ENCODE assay signal across 9 cellular contexts in the genomic region with DNA sequence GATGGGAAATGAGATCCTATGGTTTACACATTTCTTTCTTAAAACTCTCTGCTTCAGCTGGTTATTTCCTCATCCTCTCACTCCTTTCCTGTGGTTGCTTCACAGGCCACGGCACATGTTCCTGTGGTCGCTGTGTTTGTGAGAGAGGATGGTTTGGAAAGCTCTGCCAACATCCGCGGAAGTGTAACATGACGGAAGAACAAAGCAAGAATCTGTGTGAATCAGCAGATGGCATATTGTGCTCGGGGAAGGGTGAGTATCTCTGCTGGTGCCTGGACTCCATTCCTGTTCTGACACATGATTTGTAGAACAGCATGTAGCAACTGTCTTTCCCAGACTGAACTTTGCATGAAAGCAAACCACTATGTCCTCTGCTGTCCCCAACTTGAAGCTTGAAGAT.
A peak's percentile ranks its signal among the peaks of the same experiment; 100 is the strongest.
DNase-seq lines count a peak whose midpoint lies in the region; ATAC-seq, FAIRE-seq and TF ChIP-seq lines count a peak whose summit lies in the region.
"Had no signal": no experiment of that assay in that cellular context is flagged by ENCODE, and none has a peak within 500 bp of the region (broad histone marks: within the 10 kb centered on the region; RNA-seq: fewer than 3 reads in every experiment).

No MANE protein-coding gene starts in this region.

- intact Hi-C loops in CD14-positive monocyte (cut with micrococcal nuclease) = no loop called here
- intact Hi-C loops in esophagus squamous epithelium (cut with DNase I) = no loop called here

- no peaks in the 10 kb centered on the region for H3K36me3 ChIP-seq in liver (ENCODE audit: control insufficient read depth in 4 of 4, insufficient read depth in 3 of 4, low read depth in 1 of 4, low read length in 3 of 4)
- H3K36me3 ChIP-seq in small intestine (ENCODE audit: control insufficient read depth in 2 of 2, insufficient read depth in 2 of 2, low read length in 2 of 2) = no peaks in the 10 kb centered on the region
- H3K36me3 ChIP-seq in esophagus squamous epithelium = no peaks in the 10 kb centered on the region

- TF ChIP-seq POLR2A in esophagus squamous epithelium (IDR thresholded peaks at IDR 0.05) = no peak

- DNase-seq in CD14-positive monocyte (ENCODE audit: low spot score) = peak; percentile 46
- DNase-seq in activated naive CD4-positive, alpha-beta T cell treated with anti-CD3 and anti-CD28 coated beads, Interleukin-2, amount 50 U/mL, for 72 hours (ENCODE audit: low spot score in 2 of 2) = no peak
- no peak for DNase-seq in small intestine
- DNase-seq in activated gamma-delta T cell (lab: John Stamatoyannopoulos, UW) = no peak
- no peak for DNase-seq in esophagus squamous epithelium (lab: John Stamatoyannopoulos, UW)
- DNase-seq: activated CD4-positive, alpha-beta T cell treated with anti-CD3 and anti-CD28 coated beads for 1 hour had no signal

- H3K4me3 Mint-ChIP-seq in CD14-positive monocyte = peak overlapping the region in 1 of 2 donors; percentile 70

- H3K27me3 Mint-ChIP-seq in CD14-positive monocyte (ENCODE audit: low read depth in 3 of 3) = peaks cover 0 to 2% (median 1%) of the 10 kb centered on the region in 3 donors

- FAIRE-seq in small intestine (lab: Jason Lieb, UNC) = no peak

- peak overlapping the region; percentile 7 to 83 (median 68) for H3K27ac Mint-ChIP-seq in CD14-positive monocyte
- H3K27ac Mint-ChIP-seq in activated naive CD4-positive, alpha-beta T cell treated with anti-CD3 and anti-CD28 coated beads, Interleukin-2, amount 50 U/mL, for 72 hours = no peak overlapping the region

- no peak for TF ChIP-seq CTCF in CD14-positive monocyte (IDR thresholded peaks at IDR 0.05)
- TF ChIP-seq CTCF in liver (IDR thresholded peaks at IDR 0.05; ENCODE audit: low read depth, low read length, missing input control) = no peak
- no peak for TF ChIP-seq CTCF in esophagus squamous epithelium (IDR thresholded peaks at IDR 0.05)

- ATAC-seq in HG03460 (IDR thresholded peaks at IDR 0.05; ENCODE audit: unreplicated experiment) = peak; percentile 66
- peak; percentile 24 to 56 for ATAC-seq in activated naive CD4-positive, alpha-beta T cell treated with anti-CD3 and anti-CD28 coated beads, Interleukin-2, amount 50 U/mL, for 72 hours
- no peak for ATAC-seq in HG02763 (IDR thresholded peaks at IDR 0.05; ENCODE audit: unreplicated experiment)

- H3K4me1 ChIP-seq in liver (ENCODE audit: control insufficient read depth in 4 of 4, insufficient read depth in 4 of 4, low read length in 3 of 4) (peaks cover 3 to 18% (median 11%) of the 10 kb centered on the region in 4 donors), small intestine (ENCODE audit: control insufficient read depth in 2 of 2, insufficient read depth in 1 of 2, low read depth in 1 of 2, low read length in 1 of 2) (no peaks in the 10 kb centered on the region), esophagus squamous epithelium (no peaks in the 10 kb centered on the region)

- 35% methylated on average over 6 of the region's 6 CpGs for WGBS in liver
- WGBS in small intestine, 3 donors = 47 to 74% (median 63%) methylated on average over 6 of the region's 6 CpGs
- 26% methylated on average over 5 to 6 of the region's 6 CpGs for WGBS in esophagus squamous epithelium, 2 donors

- TF ChIP-seq RAD21 in liver (IDR thresholded peaks at IDR 0.05) = peak; percentile 56 to 62

- no peaks in the 10 kb centered on the region for H3K27me3 ChIP-seq in liver (ENCODE audit: control insufficient read depth in 4 of 4, insufficient read depth in 4 of 4, low read length in 3 of 4)
- peaks cover 0 to 2% of the 10 kb centered on the region in 2 donors for H3K27me3 ChIP-seq in small intestine (ENCODE audit: control insufficient read depth in 2 of 2, insufficient read depth in 2 of 2, low read length in 2 of 2)
- no peaks in the 10 kb centered on the region for H3K27me3 ChIP-seq in esophagus squamous epithelium

- H3K4me3 ChIP-seq in liver (ENCODE audit: low read depth in 1 of 3, low read length in 3 of 3) (no peak overlapping the region), small intestine (ENCODE audit: low read depth in 1 of 2, low read length in 2 of 2) (no peak overlapping the region), esophagus squamous epithelium (no peak overlapping the region)

- no peaks in the 10 kb centered on the region for H3K9me3 ChIP-seq in liver (ENCODE audit: control insufficient read depth in 4 of 4, low read length in 3 of 4)
- H3K9me3 ChIP-seq in small intestine (ENCODE audit: control insufficient read depth, low read depth) = no peaks in the 10 kb centered on the region
- no peaks in the 10 kb centered on the region for H3K9me3 ChIP-seq in esophagus squamous epithelium

- H3K9ac ChIP-seq in liver (ENCODE audit: low read depth in 1 of 2, low read length in 2 of 2) = no peak overlapping the region

- H3K27ac ChIP-seq in liver (ENCODE audit: low read depth in 1 of 2, low read length in 2 of 2) (peak overlapping the region in 1 of 2 donors; percentile 0), small intestine (ENCODE audit: low read depth in 1 of 2, low read length in 1 of 2) (no peak overlapping the region), esophagus squamous epithelium (no peak overlapping the region)

- H3K4me1 Mint-ChIP-seq in CD14-positive monocyte = peaks cover 19% of the 10 kb centered on the region

- H3K9me3 Mint-ChIP-seq in CD14-positive monocyte = peaks cover 0 to 5% (median 0%) of the 10 kb centered on the region in 7 donors
- no peaks in the 10 kb centered on the region for H3K9me3 Mint-ChIP-seq in activated naive CD4-positive, alpha-beta T cell treated with anti-CD3 and anti-CD28 coated beads, Interleukin-2, amount 50 U/mL, for 72 hours

- H3K36me3 Mint-ChIP-seq in CD14-positive monocyte = no peaks in the 10 kb centered on the region
- H3K36me3 Mint-ChIP-seq in activated naive CD4-positive, alpha-beta T cell treated with anti-CD3 and anti-CD28 coated beads, Interleukin-2, amount 50 U/mL, for 72 hours = no peaks in the 10 kb centered on the region

TF ChIP-seq in liver, 16 proteins besides CTCF, POLR2A, EP300 and RAD21:
- peak; percentile 24 for TF ChIP-seq SP1 (IDR thresholded peaks at IDR 0.05)
- TF ChIP-seq YY1 (IDR thresholded peaks at IDR 0.05) = peak; percentile 83
- TF ChIP-seq HNF4G (IDR thresholded peaks at IDR 0.05) = no peak
- TF ChIP-seq, protein P1, sequence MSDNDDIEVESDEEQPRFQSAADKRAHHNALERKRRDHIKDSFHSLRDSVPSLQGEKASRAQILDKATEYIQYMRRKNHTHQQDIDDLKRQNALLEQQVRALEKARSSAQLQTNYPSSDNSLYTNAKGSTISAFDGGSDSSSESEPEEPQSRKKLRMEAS (IDR thresholded peaks at IDR 0.05) = peak; percentile 94
- TF ChIP-seq RXRA (IDR thresholded peaks at IDR 0.05) = peak; percentile 34 to 44
- TF ChIP-seq EGR1 (IDR thresholded peaks at IDR 0.05; ENCODE audit: low read depth in 2 of 2) = peak in 1 of 2 donors; percentile 63
- peak in 1 of 2 donors; percentile 34 for TF ChIP-seq GABPA (IDR thresholded peaks at IDR 0.05 in 1 of 2, conservative IDR thresholded peaks at IDR 0.05 in 1 of 2)
- TF ChIP-seq FOXA2 (IDR thresholded peaks at IDR 0.05) = no peak
- no peak for TF ChIP-seq TAF1 (conservative IDR thresholded peaks at IDR 0.05)
- TF ChIP-seq HNF4A (conservative IDR thresholded peaks at IDR 0.05) = peak; percentile 48 to 59
- TF ChIP-seq FOXA1 (IDR thresholded peaks at IDR 0.05) = no peak
- TF ChIP-seq, protein P2, sequence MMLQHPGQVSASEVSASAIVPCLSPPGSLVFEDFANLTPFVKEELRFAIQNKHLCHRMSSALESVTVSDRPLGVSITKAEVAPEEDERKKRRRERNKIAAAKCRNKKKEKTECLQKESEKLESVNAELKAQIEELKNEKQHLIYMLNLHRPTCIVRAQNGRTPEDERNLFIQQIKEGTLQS (IDR thresholded peaks at IDR 0.05) = no peak
- TF ChIP-seq, protein P3, sequence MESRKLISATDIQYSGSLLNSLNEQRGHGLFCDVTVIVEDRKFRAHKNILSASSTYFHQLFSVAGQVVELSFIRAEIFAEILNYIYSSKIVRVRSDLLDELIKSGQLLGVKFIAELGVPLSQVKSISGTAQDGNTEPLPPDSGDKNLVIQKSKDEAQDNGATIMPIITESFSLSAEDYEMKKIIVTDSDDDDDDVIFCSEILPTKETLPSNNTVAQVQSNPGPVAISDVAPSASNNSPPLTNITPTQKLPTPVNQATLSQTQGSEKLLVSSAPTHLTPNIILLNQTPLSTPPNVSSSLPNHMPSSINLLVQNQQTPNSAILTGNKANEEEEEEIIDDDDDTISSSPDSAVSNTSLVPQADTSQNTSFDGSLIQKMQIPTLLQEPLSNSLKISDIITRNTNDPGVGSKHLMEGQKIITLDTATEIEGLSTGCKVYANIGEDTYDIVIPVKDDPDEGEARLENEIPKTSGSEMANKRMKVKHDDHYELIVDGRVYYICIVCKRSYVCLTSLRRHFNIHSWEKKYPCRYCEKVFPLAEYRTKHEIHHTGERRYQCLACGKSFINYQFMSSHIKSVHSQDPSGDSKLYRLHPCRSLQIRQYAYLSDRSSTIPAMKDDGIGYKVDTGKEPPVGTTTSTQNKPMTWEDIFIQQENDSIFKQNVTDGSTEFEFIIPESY (IDR thresholded peaks at IDR 0.05) = peak; percentile 52
- no peak for TF ChIP-seq NR2F2 (IDR thresholded peaks at IDR 0.05)
- peak; percentile 21 to 37 for TF ChIP-seq JUND (IDR thresholded peaks at IDR 0.05)
- TF ChIP-seq, protein P4, sequence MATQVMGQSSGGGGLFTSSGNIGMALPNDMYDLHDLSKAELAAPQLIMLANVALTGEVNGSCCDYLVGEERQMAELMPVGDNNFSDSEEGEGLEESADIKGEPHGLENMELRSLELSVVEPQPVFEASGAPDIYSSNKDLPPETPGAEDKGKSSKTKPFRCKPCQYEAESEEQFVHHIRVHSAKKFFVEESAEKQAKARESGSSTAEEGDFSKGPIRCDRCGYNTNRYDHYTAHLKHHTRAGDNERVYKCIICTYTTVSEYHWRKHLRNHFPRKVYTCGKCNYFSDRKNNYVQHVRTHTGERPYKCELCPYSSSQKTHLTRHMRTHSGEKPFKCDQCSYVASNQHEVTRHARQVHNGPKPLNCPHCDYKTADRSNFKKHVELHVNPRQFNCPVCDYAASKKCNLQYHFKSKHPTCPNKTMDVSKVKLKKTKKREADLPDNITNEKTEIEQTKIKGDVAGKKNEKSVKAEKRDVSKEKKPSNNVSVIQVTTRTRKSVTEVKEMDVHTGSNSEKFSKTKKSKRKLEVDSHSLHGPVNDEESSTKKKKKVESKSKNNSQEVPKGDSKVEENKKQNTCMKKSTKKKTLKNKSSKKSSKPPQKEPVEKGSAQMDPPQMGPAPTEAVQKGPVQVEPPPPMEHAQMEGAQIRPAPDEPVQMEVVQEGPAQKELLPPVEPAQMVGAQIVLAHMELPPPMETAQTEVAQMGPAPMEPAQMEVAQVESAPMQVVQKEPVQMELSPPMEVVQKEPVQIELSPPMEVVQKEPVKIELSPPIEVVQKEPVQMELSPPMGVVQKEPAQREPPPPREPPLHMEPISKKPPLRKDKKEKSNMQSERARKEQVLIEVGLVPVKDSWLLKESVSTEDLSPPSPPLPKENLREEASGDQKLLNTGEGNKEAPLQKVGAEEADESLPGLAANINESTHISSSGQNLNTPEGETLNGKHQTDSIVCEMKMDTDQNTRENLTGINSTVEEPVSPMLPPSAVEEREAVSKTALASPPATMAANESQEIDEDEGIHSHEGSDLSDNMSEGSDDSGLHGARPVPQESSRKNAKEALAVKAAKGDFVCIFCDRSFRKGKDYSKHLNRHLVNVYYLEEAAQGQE (IDR thresholded peaks at IDR 0.05) = no peak

Comparison
In these comparisons a context has a peak if more than half of its experiments do, and no peak if none do; other contexts are left out.
1. H3K27ac Mint-ChIP-seq: peak in CD14-positive monocyte (7 of 7); none in activated naive CD4-positive, alpha-beta T cell treated with anti-CD3 and anti-CD28 coated beads, Interleukin-2, amount 50 U/mL, for 72 hours (0 of 2).